Comparison of ENCODE assay signal across 16 cellular contexts in the genomic region with DNA sequence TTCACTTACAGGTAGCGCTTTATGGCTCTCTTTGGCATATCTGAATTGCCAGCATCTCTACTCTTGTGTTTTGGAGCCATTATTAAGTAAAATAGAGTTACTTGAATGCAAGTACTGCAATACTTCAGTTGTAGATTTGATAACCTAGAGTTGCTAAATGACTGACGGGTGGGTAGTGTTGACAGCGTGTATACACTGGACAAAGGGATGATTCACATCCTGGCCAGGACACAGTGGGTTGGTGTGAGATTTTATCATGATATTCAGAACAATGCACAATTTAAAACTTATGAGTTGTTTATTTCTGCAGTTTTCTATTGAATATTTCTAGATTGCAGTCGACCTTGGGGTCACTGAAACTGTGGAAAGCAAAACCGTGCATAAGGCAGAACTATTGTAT. TPM values are rescaled to one million over a fixed set of nuclear protein-coding genes. Genes with fewer than 3 reads are reported as not detected.
DNase-seq lines count a peak whose midpoint lies in the region; ATAC-seq and TF ChIP-seq lines count a peak whose summit lies in the region.
"Had no signal": no experiment of that assay in that cellular context is flagged by ENCODE, and none has a peak within 500 bp of the region (broad histone marks: within the 10 kb centered on the region; RNA-seq: fewer than 3 reads in every experiment).

No MANE protein-coding gene starts in this region.

- ATAC-seq in GM18867 (IDR thresholded peaks at IDR 0.05; ENCODE audit: unreplicated experiment) (peak; percentile 24), RWPE2 (ENCODE audit: low read depth) (peak; percentile 97)

- H3K4me1 ChIP-seq in RWPE2 (ENCODE audit: insufficient read depth, poor library complexity, severe bottlenecking), result peaks cover 38% of the 10 kb centered on the region

- no peaks in the 10 kb centered on the region for H3K9me3 ChIP-seq in RWPE2 (ENCODE audit: severe bottlenecking)
- H3K9me3 ChIP-seq: SJCRH30, spleen, vagina had no signal

- peak; percentile 6 for DNase-seq in A172 (ENCODE audit: low spot score)
- no peak for DNase-seq in RWPE2 (ENCODE audit: low spot score)
- peak; percentile 53 for DNase-seq in foreskin melanocyte
- no peak for DNase-seq in NAMALWA (ENCODE audit: low spot score)
- DNase-seq in KG1 (lab: John Stamatoyannopoulos, UW), result no peak
- DNase-seq in DMS153 treated with DMSO at 0.1 percent for 48 hours (lab: John Stamatoyannopoulos, UW; ENCODE audit: unreplicated experiment), result no peak
- no peak for DNase-seq in NCI-H1930 (lab: John Stamatoyannopoulos, UW)
- DNase-seq: activated B cell treated with CpG ODN at 0.5 μM for 24 hours; activated effector memory CD4-positive, alpha-beta T cell treated with anti-CD3 and anti-CD28 coated beads, Interleukin-2, amount 50 U/mL, for 16 hours; GOT3; NCI-H510A treated with DMSO at 0.1 percent for 48 hours; nephron progenitor cell; SJCRH30; spleen had no signal

- H3K36me3 ChIP-seq in RWPE2 (ENCODE audit: low read depth), result peaks cover 65% of the 10 kb centered on the region

- peak overlapping the region; percentile 46 for H3K27ac ChIP-seq in RWPE2 (ENCODE audit: poor library complexity, severe bottlenecking)
- H3K27ac ChIP-seq: SJCRH30, spleen, vagina had no signal

- H3K4me3 ChIP-seq in RWPE2 (ENCODE audit: severe bottlenecking), result no peak overlapping the region
- H3K4me3 ChIP-seq: SJCRH30, spleen, vagina had no signal

- no peaks in the 10 kb centered on the region for H3K27me3 ChIP-seq in RWPE2 (ENCODE audit: insufficient read depth, poor library complexity, severe bottlenecking)
- H3K27me3 ChIP-seq: SJCRH30, spleen, vagina had no signal

- no peak for TF ChIP-seq CTCF in RWPE2 (IDR thresholded peaks at IDR 0.05; ENCODE audit: poor library complexity, severe bottlenecking)

RNA-seq across cellular contexts. Expression of a gene that starts 44.5 kb away (rescaled TPM):
- total RNA-seq in A172 (2014; rRNA removed; shearing (Covaris generic)), result 28.5 and 33.8 TPM in 2 replicates

Comparison
In these comparisons a context has a peak if more than half of its experiments do, and no peak if none do; other contexts are left out.
1. DNase-seq: peak in A172 (single experiment) and foreskin melanocyte (single experiment); none in RWPE2 (single experiment), NAMALWA (single experiment), KG1 (single experiment), DMS153 treated with DMSO at 0.1 percent for 48 hours (single experiment) and NCI-H1930 (0 of 2).